25 cellular contexts compared by ENCODE assay signal in genomic region chr13:107258599-107259187, GRCh38.
DNase-seq lines count a peak whose midpoint lies in the region; ATAC-seq and TF ChIP-seq lines count a peak whose summit lies in the region.
"Had no signal": no experiment of that assay in that cellular context is flagged by ENCODE, and none has a peak within 500 bp of the region (broad histone marks: within the 10 kb centered on the region; RNA-seq: fewer than 3 reads in every experiment).

No MANE protein-coding gene starts in this region.

- TF ChIP-seq CTCF in osteoblast (IDR thresholded peaks at IDR 0.05; ENCODE audit: extremely low read depth, low read depth, low read length) (no peak), psoas muscle (IDR thresholded peaks at IDR 0.05) (no peak)

- H2AFZ ChIP-seq in osteoblast (ENCODE audit: low read length): no peak overlapping the region
- H2AFZ ChIP-seq: parathyroid adenoma had no signal

- no peaks in the 10 kb centered on the region for H3K27me3 ChIP-seq in MG63
- no peaks in the 10 kb centered on the region for H3K27me3 ChIP-seq in osteoblast (ENCODE audit: insufficient read depth, low read length)
- no peaks in the 10 kb centered on the region for H3K27me3 ChIP-seq in psoas muscle (ENCODE audit: insufficient read depth in 3 of 3, low read length in 2 of 3)
- H3K27me3 ChIP-seq: body of pancreas, colonic mucosa, gastroesophageal sphincter, vagina had no signal

- H3K4me1 ChIP-seq in osteoblast (ENCODE audit: insufficient read depth, low read length): no peaks in the 10 kb centered on the region
- H3K4me1 ChIP-seq in psoas muscle: no peaks in the 10 kb centered on the region
- H3K4me1 ChIP-seq: body of pancreas, colonic mucosa, gastroesophageal sphincter, parathyroid adenoma, vagina had no signal

- no peak for ATAC-seq in psoas muscle
- ATAC-seq in GM18873 (IDR thresholded peaks at IDR 0.05; ENCODE audit: low FRiP score, unreplicated experiment): no peak
- ATAC-seq: body of pancreas; gastroesophageal sphincter; natural killer cell; stimulated activated effector memory CD8-positive, alpha-beta T cell treated with anti-CD3 and anti-CD28 coated beads, Interleukin-12 subunit alpha, Interleukin-12 subunit beta, amount 100 ng/mL, for 72 hours had no signal

- no peaks in the 10 kb centered on the region for H3K9me3 ChIP-seq in MG63
- no peaks in the 10 kb centered on the region for H3K9me3 ChIP-seq in osteoblast (ENCODE audit: low read depth, low read length)
- H3K9me3 ChIP-seq in psoas muscle: no peaks in the 10 kb centered on the region
- H3K9me3 ChIP-seq: body of pancreas, colonic mucosa, gastroesophageal sphincter, vagina had no signal

- DNase-seq in DMS53 (lab: John Stamatoyannopoulos, UW): peak; percentile 29
- peak; percentile 89 for DNase-seq in MG63
- peak; percentile 40 for DNase-seq in amniotic stem cell (lab: John Stamatoyannopoulos, UW)
- peak; percentile 91 for DNase-seq in iris pigment epithelial cell (ENCODE audit: low read depth)
- no peak for DNase-seq in osteoblast (ENCODE audit: insufficient read length, low spot score, missing footprints)
- no peak for DNase-seq in psoas muscle
- DNase-seq in NCI-H748 treated with DMSO at 0.1 percent for 48 hours (lab: John Stamatoyannopoulos, UW): no peak
- DNase-seq: activated CD4-positive, alpha-beta T cell treated with anti-CD3 and anti-CD28 coated beads, Interleukin-2, amount 10 ng/mL, durations not matched to agents 7 days and 5 days; activated naive CD8-positive, alpha-beta T cell treated with anti-CD3 and anti-CD28 coated beads for 36 hours; body of pancreas; CD4-positive, alpha-beta T cell; colonic mucosa; GOT3; natural killer cell; NCI-H1048; NCI-H2029 treated with DMSO at 0.1 percent for 48 hours; NCI-H446 treated with DMSO at 0.1 percent for 48 hours; NK-92 treated with Interleukin-12 subunit alpha and Interleukin-12 subunit beta, amount 100 ng/mL, for 24 hours; SW 1271 had no signal

- H3K27ac ChIP-seq in osteoblast (ENCODE audit: low read depth, low read length): no peak overlapping the region
- no peak overlapping the region for H3K27ac ChIP-seq in psoas muscle
- H3K27ac ChIP-seq: body of pancreas, colonic mucosa, gastroesophageal sphincter, KMS-11, parathyroid adenoma, vagina had no signal

- H4K20me1 ChIP-seq in osteoblast (ENCODE audit: insufficient read depth, low read length): no peaks in the 10 kb centered on the region

- WGBS in psoas muscle, 3 donors: 72 to 77% (median 75%) methylated on average over 7 of the region's 7 CpGs

- H3K36me3 ChIP-seq in MG63 (no peaks in the 10 kb centered on the region), osteoblast (ENCODE audit: insufficient read depth, low read length) (no peaks in the 10 kb centered on the region), psoas muscle (ENCODE audit: insufficient read depth in 1 of 2, low read depth in 1 of 2) (no peaks in the 10 kb centered on the region)
- H3K36me3 ChIP-seq: colonic mucosa, gastroesophageal sphincter, vagina had no signal

- H3K4me2 ChIP-seq in osteoblast (ENCODE audit: insufficient read depth, low read length): no peak overlapping the region
- H3K4me2 ChIP-seq: KMS-11 had no signal

- intact Hi-C loops in psoas muscle (cut with DNase I): no loop called here

- H3K4me3 ChIP-seq in MG63 (no peak overlapping the region), osteoblast (ENCODE audit: insufficient read depth, low read length) (no peak overlapping the region), psoas muscle (no peak overlapping the region)
- H3K4me3 ChIP-seq: body of pancreas, colonic mucosa, gastroesophageal sphincter, vagina had no signal

- H3K79me2 ChIP-seq in osteoblast (ENCODE audit: insufficient read depth, low read length): no peaks in the 10 kb centered on the region
- H3K79me2 ChIP-seq: parathyroid adenoma had no signal

Comparison
In these comparisons a context has a peak if more than half of its experiments do, and no peak if none do; other contexts are left out.
1. DNase-seq: peak in DMS53 (single experiment), MG63 (single experiment), amniotic stem cell (single experiment) and iris pigment epithelial cell (single experiment); none in osteoblast (single experiment), psoas muscle (0 of 2) and NCI-H748 treated with DMSO at 0.1 percent for 48 hours (single experiment).